ENCODE assay signal across 8 cellular contexts in genomic region chr13:49996166-49996915, GRCh38. TPM values are rescaled to one million over a fixed set of nuclear protein-coding genes. Genes with fewer than 3 reads are reported as not detected.
A peak's percentile ranks its signal among the peaks of the same experiment; 100 is the strongest.
DNase-seq lines count a peak whose midpoint lies in the region; ATAC-seq and TF ChIP-seq lines count a peak whose summit lies in the region.

No MANE protein-coding gene starts in this region.

- H3K27ac Mint-ChIP-seq in activated naive CD4-positive, alpha-beta T cell treated with anti-CD3 and anti-CD28 coated beads, Interleukin-2, amount 10 ng/mL, durations not matched to agents 7 days and 5 days: peak overlapping the region; percentile 71

- H3K4me1 ChIP-seq in KMS-11 (ENCODE audit: low read depth, poor library complexity, severe bottlenecking): peaks cover 7% of the 10 kb centered on the region

- H4K20me1 ChIP-seq in KMS-11 (ENCODE audit: insufficient read depth): no peaks in the 10 kb centered on the region

- no peaks in the 10 kb centered on the region for H3K27me3 Mint-ChIP-seq in activated naive CD4-positive, alpha-beta T cell treated with anti-CD3 and anti-CD28 coated beads, Interleukin-2, amount 10 ng/mL, durations not matched to agents 7 days and 5 days

- H3K36me3 ChIP-seq in KMS-11 (ENCODE audit: insufficient read depth): no peaks in the 10 kb centered on the region

- H3K79me2 ChIP-seq in KMS-11 (ENCODE audit: insufficient read depth, low read depth): peaks cover 25% of the 10 kb centered on the region; the same call in 1 of the 2 replicates

- H3K27me3 ChIP-seq in KMS-11 (ENCODE audit: insufficient read depth, low read depth): no peaks in the 10 kb centered on the region

- no peaks in the 10 kb centered on the region for H3K9me3 Mint-ChIP-seq in activated naive CD4-positive, alpha-beta T cell treated with anti-CD3 and anti-CD28 coated beads, Interleukin-2, amount 10 ng/mL, durations not matched to agents 7 days and 5 days

- no peak overlapping the region for H3K4me3 ChIP-seq in KMS-11 (IDR thresholded peaks at IDR 0.05; ENCODE audit: insufficient read depth, low read depth, low read length)

- peaks cover 41% of the 10 kb centered on the region for H3K4me1 Mint-ChIP-seq in activated naive CD4-positive, alpha-beta T cell treated with anti-CD3 and anti-CD28 coated beads, Interleukin-2, amount 10 ng/mL, durations not matched to agents 7 days and 5 days

- H3K4me3 Mint-ChIP-seq in activated naive CD4-positive, alpha-beta T cell treated with anti-CD3 and anti-CD28 coated beads, Interleukin-2, amount 10 ng/mL, durations not matched to agents 7 days and 5 days: peak overlapping the region; percentile 66

- CTCF ChIA-PET in activated naive CD4-positive, alpha-beta T cell treated with anti-CD3 and anti-CD28 coated beads, Interleukin-2, amount 10 ng/mL, durations not matched to agents 7 days and 5 days (lab: Charles Lee): interaction anchor here (1.2 to 3.4 kb wide), 12 partner anchors 10 to 915 kb away, joined by 3 to 15 read pairs (median 5); partner anchors contain the start of gene SPRYD7

- peak overlapping the region; percentile 43; the same call in 1 of the 2 replicates for H3K4me2 ChIP-seq in KMS-11

- TF ChIP-seq CTCF in KMS-11 (conservative IDR thresholded peaks at IDR 0.05; ENCODE audit: low read depth, low read length): no peak

- peak overlapping the region; percentile 81 for H3K9ac ChIP-seq in KMS-11

- peak overlapping the region; percentile 67 for H3K27ac ChIP-seq in KMS-11
- peak overlapping the region; percentile 95 for H3K27ac ChIP-seq in substantia nigra (ENCODE audit: low read depth, low read length, poor library complexity, severe bottlenecking)

- DNase-seq in DMS53 (lab: John Stamatoyannopoulos, UW): peak; percentile 96
- peak; percentile 89 for DNase-seq in SK-N-DZ (ENCODE audit: low spot score)
- DNase-seq in activated naive CD4-positive, alpha-beta T cell treated with anti-CD3 and anti-CD28 coated beads, Interleukin-2, amount 10 ng/mL, durations not matched to agents 7 days and 5 days: peak; percentile 92
- peak; percentile 91 for DNase-seq in germinal center (ENCODE audit: low spot score)
- peak in 55 of 56 donors; percentile 46 to 95 (median 86) for DNase-seq in nucleus accumbens (lab: John Stamatoyannopoulos, UW)
- DNase-seq in substantia nigra (lab: John Stamatoyannopoulos, UW): peak; percentile 58 to 97 (median 85)

- H2AFZ ChIP-seq in KMS-11 (ENCODE audit: low read depth): peak overlapping the region; percentile 57

- peak; percentile 48 for ATAC-seq in GM21576 (IDR thresholded peaks at IDR 0.05; ENCODE audit: unreplicated experiment)

- peaks cover 45% of the 10 kb centered on the region for H3K36me3 Mint-ChIP-seq in activated naive CD4-positive, alpha-beta T cell treated with anti-CD3 and anti-CD28 coated beads, Interleukin-2, amount 10 ng/mL, durations not matched to agents 7 days and 5 days

RNA-seq across cellular contexts. Expression of gene TRIM13, which starts 0.5 kb away (rescaled TPM):
- 24.8 and 27.3 TPM in 2 replicates for polyA plus RNA-seq in SK-N-DZ (2014; cell fraction: cytosol; rRNA removed)
- polyA plus RNA-seq in SK-N-DZ (2014; cell fraction: nucleus; rRNA removed): 28.8 and 29.1 TPM in 2 replicates

RNA-seq across cellular contexts. Expression of gene KCNRG, which starts 18.9 kb away (rescaled TPM):
- polyA plus RNA-seq in SK-N-DZ (2014; cell fraction: cytosol; rRNA removed): 1.3 and 1.4 TPM in 2 replicates
- polyA plus RNA-seq in SK-N-DZ (2014; cell fraction: nucleus; rRNA removed): 0.37 and 0.61 TPM in 2 replicates
